ENCODE assay signal across 1 cellular context in genomic region chr7:155581107-155581830, GRCh38.
TF ChIP-seq lines count a peak whose summit lies in the region.

No MANE protein-coding gene starts in this region.

TF ChIP-seq in GM23338, 12 proteins besides CTCF, POLR2A, EP300 and RAD21 (continued from another document):
- TF ChIP-seq ZNF114 (CRISPR knock-in tag; IDR thresholded peaks at IDR 0.05) (no peak), ZNF331 (CRISPR knock-in tag; IDR thresholded peaks at IDR 0.05; ENCODE audit: low read depth) (no peak), REST (IDR thresholded peaks at IDR 0.05; ENCODE audit: unreplicated experiment) (no peak), EZH2phosphoT487 (IDR thresholded peaks at IDR 0.05; ENCODE audit: unreplicated experiment) (no peak), NANOG (IDR thresholded peaks at IDR 0.05; ENCODE audit: borderline replicate concordance) (no peak), POLR2AphosphoS5 (IDR thresholded peaks at IDR 0.05; ENCODE audit: low read depth) (no peak), CREB1 (CRISPR knock-in tag; IDR thresholded peaks at IDR 0.05; ENCODE audit: low read depth) (no peak), JUNB (IDR thresholded peaks at IDR 0.05; ENCODE audit: unreplicated experiment) (no peak), STAT1 (IDR thresholded peaks at IDR 0.05; ENCODE audit: unreplicated experiment) (no peak), ETS1 (IDR thresholded peaks at IDR 0.05) (no peak)
